9 cellular contexts compared by ENCODE assay signal in the genomic region with DNA sequence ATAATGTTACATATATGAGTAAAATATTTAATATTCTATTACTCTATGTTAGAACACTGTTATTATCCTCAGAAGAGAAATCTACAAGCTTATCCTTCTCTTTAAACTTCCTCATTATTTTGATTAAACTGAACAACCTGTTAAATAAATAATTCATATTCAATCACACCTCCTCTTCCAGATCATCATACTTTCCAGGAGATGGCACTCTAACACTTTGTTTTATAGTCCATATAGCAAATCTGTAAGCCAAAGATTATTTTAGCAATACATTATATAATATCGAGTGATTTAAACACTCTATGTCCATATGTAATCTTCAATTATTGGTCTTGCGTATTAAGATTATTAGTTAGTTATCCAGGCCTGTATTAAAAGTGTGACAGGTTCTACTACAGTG.
DNase-seq lines count a peak whose midpoint lies in the region; FAIRE-seq and TF ChIP-seq lines count a peak whose summit lies in the region.
"Had no signal": no experiment of that assay in that cellular context is flagged by ENCODE, and none has a peak within 500 bp of the region (broad histone marks: within the 10 kb centered on the region; RNA-seq: fewer than 3 reads in every experiment).

No MANE protein-coding gene starts in this region.

- FAIRE-seq in bronchial epithelial cell (lab: Jason Lieb, UNC), result no peak

- H3K27ac Mint-ChIP-seq in activated T-helper 2 cell treated with anti-CD3 and anti-CD28 coated beads, Interferon-gamma antibody, Interleukin-2, Interleukin-4, amounts not matched to agents 10 μg/mL and 5 μg/mL and 100 μg/mL, durations not matched to agents 14 hours and 24 hours and 36 hours, result no peak overlapping the region
- H3K27ac Mint-ChIP-seq: stimulated activated memory B cell treated with anti-CD40 and anti-IgM and Interleukin-4, amounts not matched to agents 10 μg/mL and 1 μg/mL and 100 μg/mL, for 72 hours had no signal

- no peaks in the 10 kb centered on the region for H3K36me3 Mint-ChIP-seq in activated T-helper 2 cell treated with anti-CD3 and anti-CD28 coated beads, Interferon-gamma antibody, Interleukin-2, Interleukin-4, amounts not matched to agents 10 μg/mL and 5 μg/mL and 100 μg/mL, durations not matched to agents 14 hours and 24 hours and 36 hours (ENCODE audit: low read depth)
- H3K36me3 Mint-ChIP-seq: stimulated activated memory B cell treated with anti-CD40 and anti-IgM and Interleukin-4, amounts not matched to agents 10 μg/mL and 1 μg/mL and 100 μg/mL, for 72 hours had no signal

- peaks cover 5% of the 10 kb centered on the region for H3K9me3 Mint-ChIP-seq in activated T-helper 2 cell treated with anti-CD3 and anti-CD28 coated beads, Interferon-gamma antibody, Interleukin-2, Interleukin-4, amounts not matched to agents 10 μg/mL and 5 μg/mL and 100 μg/mL, durations not matched to agents 14 hours and 24 hours and 36 hours

- peak; percentile 3 for DNase-seq in HS-5 (ENCODE audit: low read depth)
- DNase-seq in NCI-H446 treated with DMSO at 0.1 percent for 48 hours (lab: John Stamatoyannopoulos, UW), result peak; percentile 21
- DNase-seq in bronchial epithelial cell (ENCODE audit: low read depth), result peak; percentile 58
- DNase-seq in pons (ENCODE audit: low spot score), result peak; percentile 14
- no peak for DNase-seq in mesenteric fat pad (ENCODE audit: low spot score)
- no peak for DNase-seq in activated T-helper 2 cell treated with anti-CD3 and anti-CD28 coated beads, Interferon-gamma antibody, Interleukin-2, Interleukin-4, amounts not matched to agents 10 μg/mL and 5 μg/mL and 100 μg/mL, durations not matched to agents 14 hours and 24 hours and 36 hours (ENCODE audit: low spot score)
- DNase-seq in head of caudate nucleus, result no peak

- intact Hi-C loops in activated T-helper 2 cell treated with anti-CD3 and anti-CD28 coated beads, Interferon-gamma antibody, Interleukin-2, Interleukin-4, amounts not matched to agents 10 μg/mL and 5 μg/mL and 100 μg/mL, durations not matched to agents 14 hours and 24 hours and 36 hours (cut with micrococcal nuclease), result no loop called here
- intact Hi-C loops in head of caudate nucleus (cut with DNase I), result no loop called here

- H3K36me3 ChIP-seq in bronchial epithelial cell (ENCODE audit: control insufficient read depth, insufficient read depth, low read length), result no peaks in the 10 kb centered on the region
- H3K36me3 ChIP-seq: neutrophil had no signal

- no peaks in the 10 kb centered on the region for H3K27me3 Mint-ChIP-seq in activated T-helper 2 cell treated with anti-CD3 and anti-CD28 coated beads, Interferon-gamma antibody, Interleukin-2, Interleukin-4, amounts not matched to agents 10 μg/mL and 5 μg/mL and 100 μg/mL, durations not matched to agents 14 hours and 24 hours and 36 hours (ENCODE audit: low read depth)
- H3K27me3 Mint-ChIP-seq: stimulated activated memory B cell treated with anti-CD40 and anti-IgM and Interleukin-4, amounts not matched to agents 10 μg/mL and 1 μg/mL and 100 μg/mL, for 72 hours had no signal

- no peaks in the 10 kb centered on the region for H3K4me1 Mint-ChIP-seq in activated T-helper 2 cell treated with anti-CD3 and anti-CD28 coated beads, Interferon-gamma antibody, Interleukin-2, Interleukin-4, amounts not matched to agents 10 μg/mL and 5 μg/mL and 100 μg/mL, durations not matched to agents 14 hours and 24 hours and 36 hours (ENCODE audit: low read depth)
- H3K4me1 Mint-ChIP-seq: stimulated activated memory B cell treated with anti-CD40 and anti-IgM and Interleukin-4, amounts not matched to agents 10 μg/mL and 1 μg/mL and 100 μg/mL, for 72 hours had no signal

- TF ChIP-seq CTCF in bronchial epithelial cell (IDR thresholded peaks at IDR 0.05; ENCODE audit: insufficient read depth, low read length, severe bottlenecking), result peak; percentile 9

- no peak overlapping the region for H3K4me3 Mint-ChIP-seq in activated T-helper 2 cell treated with anti-CD3 and anti-CD28 coated beads, Interferon-gamma antibody, Interleukin-2, Interleukin-4, amounts not matched to agents 10 μg/mL and 5 μg/mL and 100 μg/mL, durations not matched to agents 14 hours and 24 hours and 36 hours (ENCODE audit: low read depth)
- H3K4me3 Mint-ChIP-seq: stimulated activated memory B cell treated with anti-CD40 and anti-IgM and Interleukin-4, amounts not matched to agents 10 μg/mL and 1 μg/mL and 100 μg/mL, for 72 hours had no signal

- no peaks in the 10 kb centered on the region for H3K27me3 ChIP-seq in bronchial epithelial cell (ENCODE audit: control insufficient read depth, insufficient read depth, low read length)
- H3K27me3 ChIP-seq: neutrophil had no signal

- no peak overlapping the region for H3K4me3 ChIP-seq in bronchial epithelial cell (ENCODE audit: low read depth, low read length)

Comparison
In these comparisons a context has a peak if more than half of its experiments do, and no peak if none do; other contexts are left out.
1. DNase-seq: peak in HS-5 (single experiment), NCI-H446 treated with DMSO at 0.1 percent for 48 hours (single experiment), bronchial epithelial cell (single experiment) and pons (single experiment); none in mesenteric fat pad (single experiment), activated T-helper 2 cell treated with anti-CD3 and anti-CD28 coated beads, Interferon-gamma antibody, Interleukin-2, Interleukin-4, amounts not matched to agents 10 μg/mL and 5 μg/mL and 100 μg/mL, durations not matched to agents 14 hours and 24 hours and 36 hours (single experiment) and head of caudate nucleus (0 of 42).